In genomic region chr2:231393149-231394131, GRCh38 we compare ENCODE assay signal across 8 cellular contexts. TPM values are rescaled to one million over a fixed set of nuclear protein-coding genes. Genes with fewer than 3 reads are reported as not detected.
A peak's percentile ranks its signal among the peaks of the same experiment; 100 is the strongest.
DNase-seq lines count a peak whose midpoint lies in the region; ATAC-seq, FAIRE-seq and TF ChIP-seq lines count a peak whose summit lies in the region.

No MANE protein-coding gene starts in this region.

- H3K36me3 Mint-ChIP-seq in CD8-positive, alpha-beta T cell: no peaks in the 10 kb centered on the region
- peaks cover 6% of the 10 kb centered on the region for H3K36me3 Mint-ChIP-seq in endodermal cell (ENCODE audit: low read depth)

- DNase-seq in CD8-positive, alpha-beta T cell: peak in 6 of 7 experiments; percentile 13 to 61 (median 33)
- DNase-seq in GM19239 (ENCODE audit: insufficient read length, low spot score): peak; percentile 81
- peak; percentile 28 for DNase-seq in Jurkat, Clone E6-1 (ENCODE audit: low read depth, low spot score)
- peak; percentile 89 for DNase-seq in endodermal cell
- peak; percentile 79 for DNase-seq in upper lobe of right lung
- DNase-seq in MG63: no peak
- no peak for DNase-seq in tibial nerve (ENCODE audit: low spot score in 2 of 2)

- H3K4me3 Mint-ChIP-seq in CD8-positive, alpha-beta T cell: peak overlapping the region; percentile 60
- no peak overlapping the region for H3K4me3 Mint-ChIP-seq in endodermal cell

- no peak overlapping the region for H3K9ac ChIP-seq in endodermal cell (ENCODE audit: extremely low read depth, low read length, poor library complexity, severe bottlenecking)

- peaks cover 11% of the 10 kb centered on the region for H3K4me1 ChIP-seq in CD8-positive, alpha-beta T cell (ENCODE audit: insufficient read depth, low read length)
- no peaks in the 10 kb centered on the region for H3K4me1 ChIP-seq in endodermal cell (ENCODE audit: control insufficient read depth, insufficient read depth, low read length)
- peaks cover 11% of the 10 kb centered on the region for H3K4me1 ChIP-seq in upper lobe of right lung
- H3K4me1 ChIP-seq in tibial nerve: peaks cover 0 to 25% (median 7%) of the 10 kb centered on the region in 4 donors

- no peak overlapping the region for H3K27ac ChIP-seq in CD8-positive, alpha-beta T cell (ENCODE audit: low read depth, low read length)
- H3K27ac ChIP-seq in endodermal cell (ENCODE audit: low read depth, low read length): no peak overlapping the region
- peak overlapping the region; percentile 77 for H3K27ac ChIP-seq in upper lobe of right lung
- H3K27ac ChIP-seq in tibial nerve: peak overlapping the region in 1 of 4 donors; percentile 65

- POLR2A ChIA-PET in CD8-positive, alpha-beta T cell (lab: Charles Lee): no interaction called here

- WGBS in endodermal cell (ENCODE audit: insufficient coverage in 1 of 2, insufficient read length in 1 of 2), 2 experiments: 81 to 91% methylated on average over 12 to 17 of the region's 17 CpGs
- WGBS in tibial nerve, 2 donors: 75 to 78% methylated on average over 17 of the region's 17 CpGs

- no peak for TF ChIP-seq EP300 in tibial nerve (IDR thresholded peaks at IDR 0.05)

- peak; percentile 100 for FAIRE-seq in GM19239 (lab: Jason Lieb, UNC)

- CTCF ChIA-PET in CD8-positive, alpha-beta T cell (lab: Charles Lee): interaction anchor here (0.7 kb wide), 1 partner anchor 96 kb away, joined by 3 read pairs; no protein-coding TSS in a partner anchor

- intact Hi-C loops in CD8-positive, alpha-beta T cell (cut with DNase I, micrococcal nuclease): no loop called here
- intact Hi-C loops in upper lobe of right lung (cut with DNase I): loop anchor here (10.0 kb wide), 1 partner anchor 169 kb away; no protein-coding TSS in a partner anchor

- peaks cover 21% of the 10 kb centered on the region for H3K4me1 Mint-ChIP-seq in CD8-positive, alpha-beta T cell (ENCODE audit: low read depth)
- H3K4me1 Mint-ChIP-seq in endodermal cell: peaks cover 18% of the 10 kb centered on the region

- H3K27ac Mint-ChIP-seq in CD8-positive, alpha-beta T cell: peak overlapping the region; percentile 90
- no peak overlapping the region for H3K27ac Mint-ChIP-seq in endodermal cell

- peaks cover 35% of the 10 kb centered on the region for H3K27me3 Mint-ChIP-seq in CD8-positive, alpha-beta T cell (ENCODE audit: low read depth)
- no peaks in the 10 kb centered on the region for H3K27me3 Mint-ChIP-seq in endodermal cell (ENCODE audit: insufficient read depth)

- no peak for TF ChIP-seq CTCF in CD8-positive, alpha-beta T cell (IDR thresholded peaks at IDR 0.05)
- TF ChIP-seq CTCF in endodermal cell (conservative IDR thresholded peaks at IDR 0.05) (peak; percentile 82), upper lobe of right lung (IDR thresholded peaks at IDR 0.05) (peak; percentile 23), tibial nerve (IDR thresholded peaks at IDR 0.05) (no peak)

- no peaks in the 10 kb centered on the region for H3K36me3 ChIP-seq in CD8-positive, alpha-beta T cell (ENCODE audit: insufficient read depth, low read length)
- no peaks in the 10 kb centered on the region for H3K36me3 ChIP-seq in endodermal cell (ENCODE audit: control insufficient read depth, insufficient read depth, low read length)
- peaks cover 3% of the 10 kb centered on the region for H3K36me3 ChIP-seq in upper lobe of right lung
- no peaks in the 10 kb centered on the region for H3K36me3 ChIP-seq in MG63
- no peaks in the 10 kb centered on the region for H3K36me3 ChIP-seq in tibial nerve

- H3K27me3 ChIP-seq in CD8-positive, alpha-beta T cell (ENCODE audit: insufficient read depth, low read length): peaks cover 3% of the 10 kb centered on the region
- H3K27me3 ChIP-seq in endodermal cell (ENCODE audit: control insufficient read depth, insufficient read depth, low read length, poor library complexity, severe bottlenecking) (peaks cover 11% of the 10 kb centered on the region), upper lobe of right lung (peaks cover 5% of the 10 kb centered on the region), MG63 (no peaks in the 10 kb centered on the region), tibial nerve (peaks cover 0 to 26% of the 10 kb centered on the region in 2 donors)

- peak; percentile 39 for ATAC-seq in CD8-positive, alpha-beta T cell
- ATAC-seq in upper lobe of right lung: no peak
- no peak for ATAC-seq in HG02623 (IDR thresholded peaks at IDR 0.05; ENCODE audit: unreplicated experiment)

- H3K9me3 ChIP-seq in CD8-positive, alpha-beta T cell (ENCODE audit: low read length): no peaks in the 10 kb centered on the region
- no peaks in the 10 kb centered on the region for H3K9me3 ChIP-seq in endodermal cell (ENCODE audit: control insufficient read depth, low read length)
- no peaks in the 10 kb centered on the region for H3K9me3 ChIP-seq in upper lobe of right lung
- H3K9me3 ChIP-seq in MG63: no peaks in the 10 kb centered on the region
- H3K9me3 ChIP-seq in tibial nerve: no peaks in the 10 kb centered on the region

- no peaks in the 10 kb centered on the region for H3K9me3 Mint-ChIP-seq in CD8-positive, alpha-beta T cell
- no peaks in the 10 kb centered on the region for H3K9me3 Mint-ChIP-seq in endodermal cell

- TF ChIP-seq POLR2A in tibial nerve (IDR thresholded peaks at IDR 0.05): no peak

- no peak overlapping the region for H3K4me3 ChIP-seq in CD8-positive, alpha-beta T cell (ENCODE audit: low read depth, low read length)
- no peak overlapping the region for H3K4me3 ChIP-seq in Jurkat, Clone E6-1 (ENCODE audit: low read length)
- H3K4me3 ChIP-seq in endodermal cell (ENCODE audit: low read length) (no peak overlapping the region), upper lobe of right lung (no peak overlapping the region), MG63 (no peak overlapping the region), tibial nerve (peak overlapping the region in 1 of 4 donors; percentile 1)

RNA-seq across cellular contexts. Expression of gene B3GNT7, which starts 2.1 kb away (rescaled TPM):
- total RNA-seq in CD8-positive, alpha-beta T cell: 1 to 10 TPM; 2.7 to 3.4 TPM
- polyA plus RNA-seq in Jurkat, Clone E6-1 (2012; ENCODE audit: insufficient read depth, insufficient read length): not detected
- 10 to 100 TPM; 13.0 to 32.3 TPM for total RNA-seq in endodermal cell
- polyA plus RNA-seq in endodermal cell (2013, experiment 1 of 2): 5.7 TPM
- polyA plus RNA-seq in endodermal cell (2013, experiment 2 of 2): 3.7 TPM
- 53.5 TPM for total RNA-seq in upper lobe of right lung
- 0.23 TPM in 1 of 2 replicates, not detected in the other for total RNA-seq in MG63 (2014; rRNA removed; shearing (Covaris generic); ENCODE audit: low replicate concordance)
- total RNA-seq in tibial nerve: 1 to 10 TPM; 2.6 to 3.3 (median 3.0) TPM

Comparison
In these comparisons a context has a peak if more than half of its experiments do, and no peak if none do; other contexts are left out.
1. DNase-seq: peak in CD8-positive, alpha-beta T cell (6 of 7), GM19239 (single experiment), Jurkat, Clone E6-1 (single experiment), endodermal cell (single experiment) and upper lobe of right lung (single experiment); none in MG63 (single experiment) and tibial nerve (0 of 2).
2. CTCF ChIP-seq: peak in endodermal cell (single experiment) and upper lobe of right lung (single experiment); none in CD8-positive, alpha-beta T cell (single experiment) and tibial nerve (0 of 5).